ENCODE assay signal across 1 cellular context in the genomic region with DNA sequence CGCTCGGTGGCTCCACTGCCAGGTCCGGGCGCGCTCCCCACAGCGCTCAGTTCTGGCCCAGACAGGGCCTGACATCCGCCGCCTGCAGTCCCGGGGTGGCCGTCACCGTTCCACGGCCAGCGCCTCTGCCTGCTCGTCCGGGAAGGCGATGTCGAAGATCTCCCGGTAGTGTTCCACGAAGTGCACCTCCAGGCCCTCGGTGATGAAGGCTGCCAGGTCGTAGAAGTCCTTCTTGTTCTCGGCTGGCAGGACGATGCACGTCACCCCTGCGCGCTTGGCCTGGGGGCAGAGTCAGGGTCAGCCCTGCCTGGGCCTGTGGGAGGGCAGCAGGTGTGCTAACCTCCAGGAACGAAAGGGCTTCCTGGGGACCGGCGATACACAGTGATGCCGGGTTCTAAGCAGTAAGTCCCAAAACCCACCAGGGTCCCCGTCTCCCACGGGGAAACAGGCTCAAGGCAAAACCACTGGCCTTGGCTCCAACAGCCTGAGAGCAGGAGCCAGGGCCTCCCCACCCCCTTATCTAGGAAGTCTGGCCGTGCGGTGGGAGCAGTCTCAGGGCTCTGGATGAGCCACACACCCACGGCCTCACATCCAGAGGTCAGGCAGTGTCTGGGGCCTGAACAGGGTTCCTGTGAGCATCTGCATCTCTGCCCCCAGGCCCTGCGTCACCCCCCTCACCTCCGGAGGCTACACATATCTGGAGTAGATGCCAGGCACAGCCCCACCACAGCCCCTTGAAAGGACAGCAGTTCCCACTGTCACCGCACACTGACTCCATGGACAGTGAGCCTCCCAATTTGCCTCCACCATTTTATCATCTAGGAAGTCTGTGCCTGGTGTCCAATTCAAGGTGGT.
A peak's percentile ranks its signal among the peaks of the same experiment; 100 is the strongest.
TF ChIP-seq lines count a peak whose summit lies in the region.

No MANE protein-coding gene starts in this region.

TF ChIP-seq in HepG2, 621 proteins besides CTCF, POLR2A, EP300 and RAD21 (continued from another document):
- no peak for TF ChIP-seq ZBED4 (CRISPR knock-in tag; IDR thresholded peaks at IDR 0.05; ENCODE audit: borderline replicate concordance)
- no peak for TF ChIP-seq FLYWCH1 (CRISPR knock-in tag; IDR thresholded peaks at IDR 0.05)
- TF ChIP-seq, protein P1, sequence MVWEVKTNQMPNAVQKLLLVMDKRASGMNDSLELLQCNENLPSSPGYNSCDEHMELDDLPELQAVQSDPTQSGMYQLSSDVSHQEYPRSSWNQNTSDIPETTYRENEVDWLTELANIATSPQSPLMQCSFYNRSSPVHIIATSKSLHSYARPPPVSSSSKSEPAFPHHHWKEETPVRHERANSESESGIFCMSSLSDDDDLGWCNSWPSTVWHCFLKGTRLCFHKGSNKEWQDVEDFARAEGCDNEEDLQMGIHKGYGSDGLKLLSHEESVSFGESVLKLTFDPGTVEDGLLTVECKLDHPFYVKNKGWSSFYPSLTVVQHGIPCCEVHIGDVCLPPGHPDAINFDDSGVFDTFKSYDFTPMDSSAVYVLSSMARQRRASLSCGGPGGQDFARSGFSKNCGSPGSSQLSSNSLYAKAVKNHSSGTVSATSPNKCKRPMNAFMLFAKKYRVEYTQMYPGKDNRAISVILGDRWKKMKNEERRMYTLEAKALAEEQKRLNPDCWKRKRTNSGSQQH (CRISPR knock-in tag; IDR thresholded peaks at IDR 0.05; ENCODE audit: low read depth) = 0 out of 2 replicates have a peak, but pooled peaks have one; percentile 61
